Comparison of ENCODE assay signal across 13 cellular contexts in the genomic region with DNA sequence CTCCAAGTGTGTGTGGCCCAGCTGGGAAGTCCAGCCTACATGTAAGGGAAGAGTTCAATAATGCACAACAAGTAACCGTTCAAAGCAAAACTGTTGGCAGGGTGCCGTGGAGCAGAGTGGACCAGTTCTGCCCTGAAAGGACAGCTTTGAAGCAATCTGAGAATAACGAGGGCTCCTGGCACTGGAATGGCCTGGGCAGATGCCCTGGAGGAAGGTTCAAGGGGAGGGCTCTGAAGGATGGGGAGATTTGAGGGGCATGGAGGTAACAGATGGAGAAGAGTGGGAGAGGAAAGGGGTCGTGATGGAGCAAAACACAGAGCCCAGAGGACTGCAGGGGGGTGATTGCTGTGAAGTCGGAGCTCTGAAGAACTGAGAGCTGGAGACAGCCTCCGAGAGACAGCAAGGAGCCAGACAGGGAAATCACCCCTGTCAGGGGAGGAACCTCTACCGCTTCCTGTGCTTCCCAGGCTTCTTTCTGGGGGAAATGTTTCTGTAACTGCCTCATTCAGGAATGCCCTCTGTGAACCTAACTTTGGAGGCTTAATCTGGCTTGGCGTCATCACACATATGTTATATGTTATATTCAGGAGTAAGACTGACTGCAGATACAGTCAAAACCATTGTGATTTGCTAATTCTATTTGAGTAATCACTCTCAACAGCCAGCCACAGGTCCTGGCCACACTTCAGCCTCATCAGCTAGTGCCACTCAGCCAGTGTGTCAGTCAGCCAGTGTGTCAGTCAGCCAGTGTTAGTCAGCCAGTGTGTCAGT. TPM values are rescaled to one million over a fixed set of nuclear protein-coding genes. Genes with fewer than 3 reads are reported as not detected.
A peak's percentile ranks its signal among the peaks of the same experiment; 100 is the strongest.
DNase-seq lines count a peak whose midpoint lies in the region; ATAC-seq, FAIRE-seq and TF ChIP-seq lines count a peak whose summit lies in the region.
"Had no signal": no experiment of that assay in that cellular context is flagged by ENCODE, and none has a peak within 500 bp of the region (broad histone marks: within the 10 kb centered on the region; RNA-seq: fewer than 3 reads in every experiment).

No MANE protein-coding gene starts in this region.

- peaks cover 36% of the 10 kb centered on the region for H3K4me1 Mint-ChIP-seq in stimulated activated memory B cell treated with anti-CD40 and anti-IgM and Interleukin-4, amounts not matched to agents 10 μg/mL and 1 μg/mL and 100 μg/mL, for 72 hours
- no peaks in the 10 kb centered on the region for H3K4me1 Mint-ChIP-seq in MCF 10A (ENCODE audit: insufficient read depth, unreplicated experiment)

- no peak overlapping the region for H3K4me3 Mint-ChIP-seq in stimulated activated memory B cell treated with anti-CD40 and anti-IgM and Interleukin-4, amounts not matched to agents 10 μg/mL and 1 μg/mL and 100 μg/mL, for 72 hours
- no peak overlapping the region for H3K4me3 Mint-ChIP-seq in MCF 10A (ENCODE audit: unreplicated experiment)
- H3K4me3 Mint-ChIP-seq: memory B cell had no signal

- intact Hi-C loops in head of caudate nucleus (cut with DNase I) (no loop called here), MCF 10A (cut with micrococcal nuclease) (no loop called here)

- CTCF ChIA-PET in MCF 10A (lab: Yijun Ruan, JAX) = interaction anchor here (0.6 to 1.1 kb wide), 2 partner anchors 12 to 30 kb away, joined by 4 read pairs; no protein-coding TSS in a partner anchor

- H3K9me3 Mint-ChIP-seq in stimulated activated memory B cell treated with anti-CD40 and anti-IgM and Interleukin-4, amounts not matched to agents 10 μg/mL and 1 μg/mL and 100 μg/mL, for 72 hours = no peaks in the 10 kb centered on the region
- no peaks in the 10 kb centered on the region for H3K9me3 Mint-ChIP-seq in MCF 10A (ENCODE audit: unreplicated experiment)
- H3K9me3 Mint-ChIP-seq: memory B cell had no signal

- POLR2A ChIA-PET in MCF 10A (lab: Yijun Ruan, JAX) = interaction anchor here (0.6 kb wide), 1 partner anchor 111 kb away, joined by 3 read pairs; no protein-coding TSS in a partner anchor

- no peaks in the 10 kb centered on the region for H3K27me3 Mint-ChIP-seq in stimulated activated memory B cell treated with anti-CD40 and anti-IgM and Interleukin-4, amounts not matched to agents 10 μg/mL and 1 μg/mL and 100 μg/mL, for 72 hours
- no peaks in the 10 kb centered on the region for H3K27me3 Mint-ChIP-seq in MCF 10A (ENCODE audit: insufficient read depth, unreplicated experiment)
- H3K27me3 Mint-ChIP-seq: memory B cell had no signal

- no peak for ATAC-seq in stimulated activated memory B cell treated with anti-CD40 and anti-IgM and Interleukin-4, amounts not matched to agents 10 μg/mL and 1 μg/mL and 100 μg/mL, for 72 hours

- no peak for FAIRE-seq in HTR-8/SVneo (lab: Jason Lieb, UNC)
- FAIRE-seq: H54 had no signal

- H3K36me3 Mint-ChIP-seq in stimulated activated memory B cell treated with anti-CD40 and anti-IgM and Interleukin-4, amounts not matched to agents 10 μg/mL and 1 μg/mL and 100 μg/mL, for 72 hours = peaks cover 11% of the 10 kb centered on the region
- no peaks in the 10 kb centered on the region for H3K36me3 Mint-ChIP-seq in MCF 10A (ENCODE audit: insufficient read depth, unreplicated experiment)

- no TSS peak for BruUV-seq in MCF 10A (replicated peaks; lab: Mats Ljungman, UMichigan)

- TF ChIP-seq CTCF in MCF 10A (IDR thresholded peaks at IDR 0.05; ENCODE audit: unreplicated experiment) = no peak

- DNase-seq in activated effector memory CD4-positive, alpha-beta T cell treated with anti-CD3 and anti-CD28 coated beads, Interleukin-2, amount 50 U/mL, for 16 hours = peak; percentile 63
- DNase-seq in activated effector memory CD4-positive, alpha-beta T cell treated with Interleukin-2 at 50 U/mL for 16 hours = no peak
- DNase-seq in anterior cingulate cortex (lab: John Stamatoyannopoulos, UW) (peak in 33 of 58 donors; percentile 4 to 65 (median 23)), head of caudate nucleus (peak in 31 of 42 donors; percentile 24 to 68 (median 47)), NCI-H748 treated with DMSO at 0.1 percent for 48 hours (lab: John Stamatoyannopoulos, UW) (no peak), HTR-8/SVneo (ENCODE audit: insufficient read length, low spot score) (no peak), MCF 10A (ENCODE audit: unreplicated experiment) (no peak)
- DNase-seq: AML-193, foreskin melanocyte had no signal

- peak overlapping the region; percentile 28 for H3K27ac Mint-ChIP-seq in stimulated activated memory B cell treated with anti-CD40 and anti-IgM and Interleukin-4, amounts not matched to agents 10 μg/mL and 1 μg/mL and 100 μg/mL, for 72 hours
- no peak overlapping the region for H3K27ac Mint-ChIP-seq in MCF 10A (ENCODE audit: low read depth, unreplicated experiment)

RNA-seq across cellular contexts. Expression of a gene that starts 41.2 kb away (rescaled TPM):
- 0.29 TPM in 1 of 2 replicates, not detected in the other for total RNA-seq in MCF 10A (2022)
- total RNA-seq: SJSA1 had no signal

RNA-seq across cellular contexts. Expression of a gene that starts 43.5 kb away (rescaled TPM):
- 1.6 and 2.1 TPM in 2 replicates for total RNA-seq in MCF 10A (2022)

Comparison
In these comparisons a context has a peak if more than half of its experiments do, and no peak if none do; other contexts are left out.
1. DNase-seq: peak in activated effector memory CD4-positive, alpha-beta T cell treated with anti-CD3 and anti-CD28 coated beads, Interleukin-2, amount 50 U/mL, for 16 hours (single experiment), anterior cingulate cortex (33 of 58) and head of caudate nucleus (31 of 42); none in activated effector memory CD4-positive, alpha-beta T cell treated with Interleukin-2 at 50 U/mL for 16 hours (single experiment), NCI-H748 treated with DMSO at 0.1 percent for 48 hours (single experiment), HTR-8/SVneo (single experiment) and MCF 10A (single experiment).